ENCODE assay signal across 8 cellular contexts in genomic region chr17:42562845-42563509, GRCh38. TPM values are rescaled to one million over a fixed set of nuclear protein-coding genes. Genes with fewer than 3 reads are reported as not detected.
DNase-seq lines count a peak whose midpoint lies in the region; ATAC-seq, FAIRE-seq and TF ChIP-seq lines count a peak whose summit lies in the region.

No MANE protein-coding gene starts in this region.

- CTCF ChIA-PET in CD4-positive, alpha-beta memory T cell (lab: Charles Lee; ENCODE audit: partially characterized antibody): interaction anchor here (0.6 to 2.3 kb wide), 3 partner anchors 12 to 45 kb away, joined by 3 to 10 read pairs (median 3); partner anchors contain the start of gene PSMC3IP

- no peaks in the 10 kb centered on the region for H3K9me3 ChIP-seq in CD4-positive, alpha-beta memory T cell (ENCODE audit: control insufficient read depth in 1 of 2, low read length in 2 of 2)

- DNase-seq in CD4-positive, alpha-beta memory T cell: no peak
- DNase-seq in NB4 (ENCODE audit: low read depth) (peak; percentile 61), neural crest cell (ENCODE audit: low read depth, low spot score) (no peak), ACHN (no peak), H54 (ENCODE audit: insufficient read length, low spot score) (no peak)
- no peak for DNase-seq in effector memory CD8-positive, alpha-beta T cell
- DNase-seq in stimulated activated CD4-positive, alpha-beta T cell treated with anti-CD3 and anti-CD28 coated beads, Interleukin-12 subunit alpha, Interleukin-12 subunit beta, amount 100 ng/mL, for 4 hours: no peak

- peak overlapping the region; percentile 85 for H3K27ac ChIP-seq in CD4-positive, alpha-beta memory T cell (ENCODE audit: low read depth, low read length)

- no peak for FAIRE-seq in H54 (lab: Jason Lieb, UNC)

- H3K27me3 Mint-ChIP-seq in CD4-positive, alpha-beta memory T cell: no peaks in the 10 kb centered on the region
- H3K27me3 Mint-ChIP-seq in effector memory CD8-positive, alpha-beta T cell: no peaks in the 10 kb centered on the region
- no peaks in the 10 kb centered on the region for H3K27me3 Mint-ChIP-seq in neural crest cell (ENCODE audit: low read depth)

- H3K27ac Mint-ChIP-seq in CD4-positive, alpha-beta memory T cell: peak overlapping the region; percentile 91 to 98 (median 96)
- peak overlapping the region; percentile 91 to 92 for H3K27ac Mint-ChIP-seq in effector memory CD8-positive, alpha-beta T cell
- peak overlapping the region; percentile 96 for H3K27ac Mint-ChIP-seq in neural crest cell (ENCODE audit: unreplicated experiment)

- POLR2A ChIA-PET in CD4-positive, alpha-beta memory T cell (lab: Charles Lee; ENCODE audit: partially characterized antibody): interaction anchor here (1.0 to 6.3 kb wide), 5 partner anchors 9 to 46 kb away, joined by 3 to 73 read pairs (median 7); partner anchors contain the start of genes NAGLU, PSMC3IP and RETREG3

- peak overlapping the region; percentile 90 to 95 (median 92) for H3K4me3 Mint-ChIP-seq in CD4-positive, alpha-beta memory T cell
- peak overlapping the region; percentile 90 for H3K4me3 Mint-ChIP-seq in effector memory CD8-positive, alpha-beta T cell
- peak overlapping the region; percentile 97 for H3K4me3 Mint-ChIP-seq in neural crest cell

- H3K27me3 ChIP-seq in CD4-positive, alpha-beta memory T cell (ENCODE audit: insufficient read depth, low read length): no peaks in the 10 kb centered on the region

- peaks cover 23% of the 10 kb centered on the region for H3K36me3 ChIP-seq in CD4-positive, alpha-beta memory T cell (ENCODE audit: insufficient read depth, low read length)

- peak overlapping the region; percentile 62 to 93 for H3K4me3 ChIP-seq in CD4-positive, alpha-beta memory T cell (ENCODE audit: low read length in 2 of 2)
- H3K4me3 ChIP-seq in NB4 (ENCODE audit: low read depth, low read length): peak overlapping the region; percentile 94

- TF ChIP-seq POLR2A in NB4 (IDR thresholded peaks at IDR 0.05; ENCODE audit: extremely low read depth, insufficient read length): no peak
- TF ChIP-seq POLR2A in H54 (IDR thresholded peaks at IDR 0.05; ENCODE audit: low read depth, low read length): no peak

- peaks cover 46% of the 10 kb centered on the region for H3K4me1 ChIP-seq in CD4-positive, alpha-beta memory T cell (ENCODE audit: insufficient read depth, low read length)

- H3K9me3 Mint-ChIP-seq in CD4-positive, alpha-beta memory T cell: peaks cover 0 to 2% (median 0%) of the 10 kb centered on the region in 8 donors
- H3K9me3 Mint-ChIP-seq in effector memory CD8-positive, alpha-beta T cell: no peaks in the 10 kb centered on the region
- H3K9me3 Mint-ChIP-seq in neural crest cell: no peaks in the 10 kb centered on the region

- intact Hi-C loops in CD4-positive, alpha-beta memory T cell (cut with micrococcal nuclease): loop anchor here (1.0 to 2.0 kb wide), 2 partner anchors 9 to 14 kb away; partner anchors contain the start of gene PSMC3IP

- in situ Hi-C loops in ACHN (cut with HindIII; ENCODE audit: low pct_ligation_motif_present, low pct_unique_long_range_greater_than_20kb, low sequenced_read_pairs): no loop called here

- TF ChIP-seq CTCF in NB4 (IDR thresholded peaks at IDR 0.05; ENCODE audit: low read depth, low read length) (no peak), neural crest cell (conservative IDR thresholded peaks at IDR 0.05) (no peak)

- no peak for ATAC-seq in effector memory CD8-positive, alpha-beta T cell (replicated peaks)
- ATAC-seq in GM18498 (IDR thresholded peaks at IDR 0.05; ENCODE audit: unreplicated experiment): no peak

- peaks cover 0 to 32% of the 10 kb centered on the region in 2 donors for H3K36me3 Mint-ChIP-seq in CD4-positive, alpha-beta memory T cell
- peaks cover 53% of the 10 kb centered on the region for H3K36me3 Mint-ChIP-seq in effector memory CD8-positive, alpha-beta T cell (ENCODE audit: insufficient read depth)
- peaks cover 3% of the 10 kb centered on the region for H3K36me3 Mint-ChIP-seq in neural crest cell (ENCODE audit: low read depth)

- peaks cover 16 to 54% (median 40%) of the 10 kb centered on the region in 4 donors for H3K4me1 Mint-ChIP-seq in CD4-positive, alpha-beta memory T cell
- H3K4me1 Mint-ChIP-seq in effector memory CD8-positive, alpha-beta T cell (ENCODE audit: low read depth in 2 of 2): peaks cover 36 to 38% of the 10 kb centered on the region in 2 donors
- H3K4me1 Mint-ChIP-seq in neural crest cell: peaks cover 27% of the 10 kb centered on the region

RNA-seq across cellular contexts. Expression of gene COASY, which starts 1.0 kb away (rescaled TPM):
- total RNA-seq in CD4-positive, alpha-beta memory T cell: 10 to 100 TPM; 65.2 to 71.1 TPM
- polyA plus RNA-seq in CD4-positive, alpha-beta memory T cell: 10 to 100 TPM; 44.6 to 66.0 TPM
- 58.3 and 59.6 TPM in 2 replicates for total RNA-seq in neural crest cell

RNA-seq across cellular contexts. Expression of gene MLX, which starts 3.9 kb away (rescaled TPM):
- total RNA-seq in CD4-positive, alpha-beta memory T cell: 10 to 100 TPM; 73.3 to 73.7 TPM
- polyA plus RNA-seq in CD4-positive, alpha-beta memory T cell: 10 to 100 TPM; 38.1 to 53.6 TPM
- 38.6 and 41.1 TPM in 2 replicates for total RNA-seq in neural crest cell

RNA-seq across cellular contexts. Expression of gene HSD17B1, which starts 10.3 kb away (rescaled TPM):
- total RNA-seq in CD4-positive, alpha-beta memory T cell: 1 to 10 TPM; 1.2 TPM
- polyA plus RNA-seq in CD4-positive, alpha-beta memory T cell: under 1 TPM; 0.07 to 0.88 TPM
- 1.2 and 1.9 TPM in 2 replicates for total RNA-seq in neural crest cell

RNA-seq across cellular contexts. Expression of gene PSMC3IP, which starts 14.6 kb away (rescaled TPM):
- 1 to 10 TPM; 3.4 to 4.5 TPM for total RNA-seq in CD4-positive, alpha-beta memory T cell
- 1 to 10 TPM in 1 of 2 donors, under 1 TPM in 1; 0.93 to 1.9 TPM for polyA plus RNA-seq in CD4-positive, alpha-beta memory T cell
- 44.6 and 47.8 TPM in 2 replicates for total RNA-seq in neural crest cell

RNA-seq across cellular contexts. Expression of gene NAGLU, which starts 26.9 kb away (rescaled TPM):
- 10 to 100 TPM; 20.6 to 22.8 TPM for total RNA-seq in CD4-positive, alpha-beta memory T cell
- 10 to 100 TPM in 1 of 2 donors, 1 to 10 TPM in 1; 8.5 to 15.5 TPM for polyA plus RNA-seq in CD4-positive, alpha-beta memory T cell
- 20.5 and 21.2 TPM in 2 replicates for total RNA-seq in neural crest cell
